In genomic region chr11:3807856-3808845, GRCh38 we compare ENCODE assay signal across 8 cellular contexts. TPM values are rescaled to one million over a fixed set of nuclear protein-coding genes. Genes with fewer than 3 reads are reported as not detected.
DNase-seq lines count a peak whose midpoint lies in the region; ATAC-seq, FAIRE-seq and TF ChIP-seq lines count a peak whose summit lies in the region.

Gene PGAP2 (plus strand): TSS chr11:3808560. CDS start chr11:3811260, 2,700 bp downstream.

- H3K18ac ChIP-seq in mesendoderm (ENCODE audit: low read length) = no peak within 1 kb of the TSS

- intact Hi-C loops in activated CD8-positive, alpha-beta T cell treated with anti-CD3 and anti-CD28 coated beads for 36 hours (cut with micrococcal nuclease) = no loop called here

- no peak within 1 kb of the TSS for H2AK5ac ChIP-seq in mesendoderm (ENCODE audit: low read length)

- H2AFZ ChIP-seq in ACC112 (ENCODE audit: low read length, unreplicated experiment) = peak within 1 kb of the TSS; percentile 98

- peaks cover 22% of the 10 kb centered on the region for H3K4me1 Mint-ChIP-seq in activated CD8-positive, alpha-beta T cell treated with anti-CD3 and anti-CD28 coated beads for 36 hours (ENCODE audit: low read depth)

- peak within 1 kb of the TSS; percentile 94 for H3K56ac ChIP-seq in mesendoderm (ENCODE audit: low read length)

- H3K27ac ChIP-seq in ACC112 (ENCODE audit: low read depth, low read length) (no peak within 1 kb of the TSS), mesendoderm (ENCODE audit: low read depth, low read length) (peak within 1 kb of the TSS; percentile 4)

- no peaks in the 10 kb centered on the region for H3K27me3 Mint-ChIP-seq in activated CD8-positive, alpha-beta T cell treated with anti-CD3 and anti-CD28 coated beads for 36 hours

- H3K4me2 ChIP-seq in mesendoderm (ENCODE audit: low read length) = peak within 1 kb of the TSS; percentile 58

- H3K79me1 ChIP-seq in mesendoderm (ENCODE audit: low read length) = peaks cover 2% of the 10 kb centered on the region

- H3K79me2 ChIP-seq in ACC112 (ENCODE audit: control insufficient read depth, insufficient read depth, low read length, unreplicated experiment) (no peaks in the 10 kb centered on the region), mesendoderm (ENCODE audit: control insufficient read depth, insufficient read depth, low read length) (no peaks in the 10 kb centered on the region)

- H3K4ac ChIP-seq in mesendoderm (ENCODE audit: low read depth, low read length) = peak within 1 kb of the TSS; percentile 8

- H3K4me3 ChIP-seq in ACC112 (ENCODE audit: low read depth, low read length) = peak within 1 kb of the TSS; percentile 93
- H3K4me3 ChIP-seq in mesendoderm (ENCODE audit: low read length) = peak within 1 kb of the TSS; percentile 88

- no peak within 1 kb of the TSS for H2BK15ac ChIP-seq in mesendoderm (replicated peaks; ENCODE audit: low read depth)

- no peaks in the 10 kb centered on the region for H3K36me3 ChIP-seq in ACC112 (ENCODE audit: insufficient read depth, low read length)
- no peaks in the 10 kb centered on the region for H3K36me3 ChIP-seq in mesendoderm (ENCODE audit: control insufficient read depth, insufficient read depth, low read length)

- peak within 1 kb of the TSS; percentile 87 for H3K9ac ChIP-seq in mesendoderm (ENCODE audit: low read length)

- FAIRE-seq in GM18507 (lab: Jason Lieb, UNC) = peak; percentile 70

- ATAC-seq in HG03108 (IDR thresholded peaks at IDR 0.05; ENCODE audit: unreplicated experiment) = peak; percentile 62
- ATAC-seq in activated CD8-positive, alpha-beta T cell treated with anti-CD3 and anti-CD28 coated beads for 36 hours = peak; percentile 80

- H3K4me1 ChIP-seq in ACC112 (ENCODE audit: control insufficient read depth, insufficient read depth, low read length, unreplicated experiment) (peaks cover 13% of the 10 kb centered on the region), mesendoderm (ENCODE audit: control insufficient read depth, low read depth, low read length) (no peaks in the 10 kb centered on the region)

- CTCF ChIA-PET in activated CD8-positive, alpha-beta T cell treated with anti-CD3 and anti-CD28 coated beads for 36 hours (lab: Charles Lee) = interaction anchor here (0.6 to 5.4 kb wide), 48 partner anchors 9 to 277 kb away, joined by 3 to 43 read pairs (median 4); partner anchors contain the start of genes NUP98 and STIM1

- H3K36me3 Mint-ChIP-seq in activated CD8-positive, alpha-beta T cell treated with anti-CD3 and anti-CD28 coated beads for 36 hours (ENCODE audit: low read depth) = peaks cover 4% of the 10 kb centered on the region

- no peak within 1 kb of the TSS for H2BK5ac ChIP-seq in mesendoderm (ENCODE audit: low read length)

- no peak within 1 kb of the TSS for H3K23ac ChIP-seq in mesendoderm (ENCODE audit: low read length)

- POLR2A ChIA-PET in activated CD8-positive, alpha-beta T cell treated with anti-CD3 and anti-CD28 coated beads for 36 hours (lab: Charles Lee) = interaction anchor here (0.5 to 4.2 kb wide), 12 partner anchors 10 to 252 kb away, joined by 3 to 25 read pairs (median 3); partner anchors contain the start of genes NUP98 and RHOG

- no CpG with 5 or more reads among the region's 53 CpGs for WGBS in mesendoderm (ENCODE audit: extremely low coverage, insufficient coverage, low lambda C conversion rate)

- peak within 1 kb of the TSS; percentile 91 for H3K27ac Mint-ChIP-seq in activated CD8-positive, alpha-beta T cell treated with anti-CD3 and anti-CD28 coated beads for 36 hours

- no peaks in the 10 kb centered on the region for H3K27me3 ChIP-seq in ACC112 (ENCODE audit: insufficient read depth, low read length)
- H3K27me3 ChIP-seq in mesendoderm (ENCODE audit: insufficient read depth, low read length, poor library complexity) = no peaks in the 10 kb centered on the region

- H4K8ac ChIP-seq in mesendoderm (ENCODE audit: low read depth, low read length) = no peak within 1 kb of the TSS

- in situ Hi-C loops in endometrial microvascular endothelial cells (cut with HindIII; ENCODE audit: inconsistent ontology term, low pct_unique_long_range_greater_than_20kb, low sequenced_read_pairs) = no loop called here

- DNase-seq in GM18507 (ENCODE audit: extremely low spot score, insufficient read length, low read depth) = peak; percentile 43
- peak; percentile 88 for DNase-seq in NCI-H69 (lab: John Stamatoyannopoulos, UW)
- peak; percentile 70 for DNase-seq in activated CD8-positive, alpha-beta T cell treated with anti-CD3 and anti-CD28 coated beads for 36 hours
- DNase-seq in mesendoderm = peak; percentile 92
- peak; percentile 44 for DNase-seq in stimulated activated CD8-positive, alpha-beta memory T cell treated with anti-CD3 and anti-CD28 coated beads, Interleukin-4, amount 100 ng/mL, for 24 hours (ENCODE audit: low read depth)

- H3K4me3 Mint-ChIP-seq in activated CD8-positive, alpha-beta T cell treated with anti-CD3 and anti-CD28 coated beads for 36 hours = peak within 1 kb of the TSS; percentile 95

- no peak within 1 kb of the TSS for H4K5ac ChIP-seq in mesendoderm (ENCODE audit: low read length)

- TF ChIP-seq CTCF in activated CD8-positive, alpha-beta T cell treated with anti-CD3 and anti-CD28 coated beads for 36 hours (IDR thresholded peaks at IDR 0.05) = peak; percentile 58

- H2BK120ac ChIP-seq in mesendoderm (ENCODE audit: low read depth, low read length) = no peak within 1 kb of the TSS

- no peaks in the 10 kb centered on the region for H3K9me3 Mint-ChIP-seq in activated CD8-positive, alpha-beta T cell treated with anti-CD3 and anti-CD28 coated beads for 36 hours

RNA-seq across cellular contexts. Expression of gene PGAP2, which starts in this region (rescaled TPM):
- total RNA-seq in activated CD8-positive, alpha-beta T cell treated with anti-CD3 and anti-CD28 coated beads for 36 hours = 10 to 100 TPM; 33.1 to 36.7 TPM
- 16.2 TPM for total RNA-seq in endometrial microvascular endothelial cells (ENCODE audit: inconsistent ontology term)
- 55.1 TPM for polyA plus RNA-seq in mesendoderm (2013, experiment 1 of 2)
- polyA plus RNA-seq in mesendoderm (2013, experiment 2 of 2) = 56.2 TPM
